1 cellular context compared by ENCODE assay signal in genomic region chr19:41774515-41774980, GRCh38.
TF ChIP-seq lines count a peak whose summit lies in the region.

No MANE protein-coding gene starts in this region.

TF ChIP-seq in GM12878, 131 proteins besides CTCF, POLR2A, EP300 and RAD21 (continued from another document):
- TF ChIP-seq ATF2 (IDR thresholded peaks at IDR 0.05; ENCODE audit: low read length) = no peak
TF ChIP-seq in GM12878: peak in this region for 1.
